ENCODE assay signal across 9 cellular contexts in genomic region chr7:69564454-69565417, GRCh38. TPM values are rescaled to one million over a fixed set of nuclear protein-coding genes. Genes with fewer than 3 reads are reported as not detected.
DNase-seq lines count a peak whose midpoint lies in the region; ATAC-seq lines count a peak whose summit lies in the region.
"Had no signal": no experiment of that assay in that cellular context is flagged by ENCODE, and none has a peak within 500 bp of the region (broad histone marks: within the 10 kb centered on the region; RNA-seq: fewer than 3 reads in every experiment).

No MANE protein-coding gene starts in this region.

- peak; percentile 62 for ATAC-seq in HG02938 (IDR thresholded peaks at IDR 0.05; ENCODE audit: unreplicated experiment)
- no peak for ATAC-seq in activated T-helper 17 cell treated with anti-CD3 and anti-CD28 coated beads, Interleukin-2, amount 50 U/mL, for 72 hours (replicated peaks)

- H3K27me3 Mint-ChIP-seq in activated T-cell treated with anti-CD3 and anti-CD28 coated beads, Interleukin-2, amount 50 U/mL, for 24 hours: peaks cover 9% of the 10 kb centered on the region
- H3K27me3 Mint-ChIP-seq in activated T-helper 17 cell treated with anti-CD3 and anti-CD28 coated beads, Interleukin-2, amount 50 U/mL, for 72 hours: peaks cover 5% of the 10 kb centered on the region

- in situ Hi-C loops in G401 (cut with HindIII; ENCODE audit: low sequenced_read_pairs): no loop called here

- no peaks in the 10 kb centered on the region for H3K9me3 Mint-ChIP-seq in activated T-cell treated with anti-CD3 and anti-CD28 coated beads, Interleukin-2, amount 50 U/mL, for 24 hours
- H3K9me3 Mint-ChIP-seq in activated T-helper 17 cell treated with anti-CD3 and anti-CD28 coated beads, Interleukin-2, amount 50 U/mL, for 72 hours: no peaks in the 10 kb centered on the region
- H3K9me3 Mint-ChIP-seq: activated naive CD8-positive, alpha-beta T cell treated with anti-CD3 and anti-CD28 coated beads, Interleukin-2, amount 10 ng/mL, durations not matched to agents 7 days and 5 days had no signal

- no peak overlapping the region for H3K27ac Mint-ChIP-seq in activated T-cell treated with anti-CD3 and anti-CD28 coated beads, Interleukin-2, amount 50 U/mL, for 24 hours
- no peak overlapping the region for H3K27ac Mint-ChIP-seq in activated T-helper 17 cell treated with anti-CD3 and anti-CD28 coated beads, Interleukin-2, amount 50 U/mL, for 72 hours
- H3K27ac Mint-ChIP-seq: activated naive CD8-positive, alpha-beta T cell treated with anti-CD3 and anti-CD28 coated beads, Interleukin-2, amount 10 ng/mL, durations not matched to agents 7 days and 5 days had no signal

- no peak overlapping the region for H3K4me3 Mint-ChIP-seq in activated T-cell treated with anti-CD3 and anti-CD28 coated beads, Interleukin-2, amount 50 U/mL, for 24 hours
- no peak overlapping the region for H3K4me3 Mint-ChIP-seq in activated T-helper 17 cell treated with anti-CD3 and anti-CD28 coated beads, Interleukin-2, amount 50 U/mL, for 72 hours
- H3K4me3 Mint-ChIP-seq: activated naive CD8-positive, alpha-beta T cell treated with anti-CD3 and anti-CD28 coated beads, Interleukin-2, amount 10 ng/mL, durations not matched to agents 7 days and 5 days had no signal

- no peaks in the 10 kb centered on the region for H3K4me1 Mint-ChIP-seq in activated T-cell treated with anti-CD3 and anti-CD28 coated beads, Interleukin-2, amount 50 U/mL, for 24 hours (ENCODE audit: low read depth)
- H3K4me1 Mint-ChIP-seq in activated T-helper 17 cell treated with anti-CD3 and anti-CD28 coated beads, Interleukin-2, amount 50 U/mL, for 72 hours: no peaks in the 10 kb centered on the region
- H3K4me1 Mint-ChIP-seq: activated naive CD8-positive, alpha-beta T cell treated with anti-CD3 and anti-CD28 coated beads, Interleukin-2, amount 10 ng/mL, durations not matched to agents 7 days and 5 days had no signal

- DNase-seq in G401 (ENCODE audit: low spot score) (peak; percentile 9), NCI-H524 treated with DMSO at 0.1 percent for 48 hours (lab: John Stamatoyannopoulos, UW) (peak; percentile 24), globus pallidus (ENCODE audit: low spot score) (peak; percentile 92), cerebellar nuclear complex (lab: John Stamatoyannopoulos, UW) (no peak)
- DNase-seq in activated T-cell treated with anti-CD3 and anti-CD28 coated beads, Interleukin-2, amount 50 U/mL, for 24 hours: no peak
- DNase-seq in activated CD4-positive, alpha-beta T cell treated with anti-CD3 and anti-CD28 coated beads, Interleukin-2, amount 50 U/mL, for 4 hours: no peak
- DNase-seq: activated naive CD8-positive, alpha-beta T cell treated with anti-CD3 and anti-CD28 coated beads, Interleukin-2, amount 10 ng/mL, durations not matched to agents 7 days and 5 days had no signal

- no peaks in the 10 kb centered on the region for H3K36me3 Mint-ChIP-seq in activated T-cell treated with anti-CD3 and anti-CD28 coated beads, Interleukin-2, amount 50 U/mL, for 24 hours (ENCODE audit: low read depth)
- no peaks in the 10 kb centered on the region for H3K36me3 Mint-ChIP-seq in activated T-helper 17 cell treated with anti-CD3 and anti-CD28 coated beads, Interleukin-2, amount 50 U/mL, for 72 hours (ENCODE audit: low read depth)
- H3K36me3 Mint-ChIP-seq: activated naive CD8-positive, alpha-beta T cell treated with anti-CD3 and anti-CD28 coated beads, Interleukin-2, amount 10 ng/mL, durations not matched to agents 7 days and 5 days had no signal

RNA-seq across cellular contexts. Expression of gene AUTS2, which starts 33.5 kb away (rescaled TPM):
- total RNA-seq in G401 (2014; rRNA removed; shearing (Covaris generic)): 0.06 and 4.4 TPM in 2 replicates
- 10 to 100 TPM; 20.1 to 39.9 TPM for total RNA-seq in activated T-helper 17 cell treated with anti-CD3 and anti-CD28 coated beads, Interleukin-2, amount 50 U/mL, for 72 hours

Comparison
In these comparisons a context has a peak if more than half of its experiments do, and no peak if none do; other contexts are left out.
1. DNase-seq: peak in G401 (single experiment), NCI-H524 treated with DMSO at 0.1 percent for 48 hours (single experiment) and globus pallidus (single experiment); none in cerebellar nuclear complex (0 of 2), activated T-cell treated with anti-CD3 and anti-CD28 coated beads, Interleukin-2, amount 50 U/mL, for 24 hours (single experiment) and activated CD4-positive, alpha-beta T cell treated with anti-CD3 and anti-CD28 coated beads, Interleukin-2, amount 50 U/mL, for 4 hours (0 of 2).